In genomic region chr6:30556964-30557682, GRCh38 we compare ENCODE assay signal across 7 cellular contexts. TPM values are rescaled to one million over a fixed set of nuclear protein-coding genes. Genes with fewer than 3 reads are reported as not detected.
A peak's percentile ranks its signal among the peaks of the same experiment; 100 is the strongest.
DNase-seq lines count a peak whose midpoint lies in the region; ATAC-seq, FAIRE-seq and TF ChIP-seq lines count a peak whose summit lies in the region.

Gene PRR3 (plus strand): TSS chr6:30557295. CDS start chr6:30557345, 50 bp downstream.

- H3K4me1 ChIP-seq in ascending aorta = peaks cover 5 to 19% of the 10 kb centered on the region in 2 donors

- TF ChIP-seq CTCF in ascending aorta (IDR thresholded peaks at IDR 0.05) = no peak

- H3K9me3 ChIP-seq in ascending aorta = no peaks in the 10 kb centered on the region

- intact Hi-C loops in T-helper 2 cell treated with Interferon-gamma antibody and Interleukin-4, amounts not matched to agents 100 ng/mL and 5 ng/mL, for 36 hours (cut with micrococcal nuclease) = loop anchor here (1.0 to 5.0 kb wide), 6 partner anchors 14 to 640 kb away; partner anchors contain the start of genes ABCF1, C6orf136, MRPS18B and PPP1R10
- intact Hi-C loops in ascending aorta (cut with DNase I) = loop anchor here (1.0 to 10.0 kb wide), 6 partner anchors 14 to 492 kb away; partner anchors contain the start of genes ABCF1, MRPS18B, POLR1H and PPP1R10
- intact Hi-C loops in sciatic nerve (cut with DNase I) = no loop called here

- H3K27me3 ChIP-seq in ascending aorta = no peaks in the 10 kb centered on the region

- H3K4me3 ChIP-seq in ascending aorta = peak within 1 kb of the TSS; percentile 80 to 85

- DNase-seq in GM18507 (ENCODE audit: extremely low spot score, insufficient read length, low read depth) (peak; percentile 42), NCI-H1694 treated with DMSO at 0.1 percent for 48 hours (lab: John Stamatoyannopoulos, UW) (peak; percentile 89), ascending aorta (ENCODE audit: low spot score in 2 of 2) (peak; percentile 81 to 86), hippocampal formation (lab: John Stamatoyannopoulos, UW) (peak; percentile 93), sciatic nerve (ENCODE audit: low spot score) (peak; percentile 88)

- no peak for FAIRE-seq in GM18507 (lab: Jason Lieb, UNC)

- H3K27ac ChIP-seq in ascending aorta = peak within 1 kb of the TSS; percentile 98 to 100

- H3K36me3 ChIP-seq in ascending aorta = peaks cover 18 to 33% of the 10 kb centered on the region in 2 donors

- ATAC-seq in HG02885 (IDR thresholded peaks at IDR 0.05; ENCODE audit: poor library complexity, unreplicated experiment) = peak; percentile 65
- peak; percentile 93 for ATAC-seq in sciatic nerve

RNA-seq across cellular contexts. Expression of gene PRR3, which starts in this region (rescaled TPM):
- total RNA-seq in T-helper 2 cell treated with Interferon-gamma antibody and Interleukin-4, amounts not matched to agents 100 ng/mL and 5 ng/mL, for 36 hours = 23.3 and 24.6 TPM in 2 replicates
- total RNA-seq in ascending aorta (25.0 TPM), sciatic nerve (10.9 TPM)

Comparison
In these comparisons a context has a peak if more than half of its experiments do, and no peak if none do; other contexts are left out.
1. Peak in every context shown above with its lines: DNase-seq, ATAC-seq, H3K4me3 ChIP-seq and H3K27ac ChIP-seq.
2. DNase-seq: peak in every context shown above with its lines; median percentile 93 in hippocampal formation; 89 in NCI-H1694 treated with DMSO at 0.1 percent for 48 hours; 88 in sciatic nerve; 84 in ascending aorta; 42 in GM18507.